In genomic region chr20:53594068-53595017, GRCh38 we compare ENCODE assay signal across 1 cellular context.
A peak's percentile ranks its signal among the peaks of the same experiment; 100 is the strongest.
TF ChIP-seq lines count a peak whose summit lies in the region.

No MANE protein-coding gene starts in this region.

TF ChIP-seq in HepG2, 621 proteins besides CTCF, POLR2A, EP300 and RAD21 (continued from another document and continues in another):
- TF ChIP-seq REL (CRISPR knock-in tag; conservative IDR thresholded peaks at IDR 0.05), result peak; percentile 64; the same call in 1 of the 2 replicates
- peak; percentile 59 for TF ChIP-seq POGZ (CRISPR knock-in tag; IDR thresholded peaks at IDR 0.05)
- no peak for TF ChIP-seq SIN3B (IDR thresholded peaks at IDR 0.05; ENCODE audit: low read length)
- TF ChIP-seq, protein P1, sequence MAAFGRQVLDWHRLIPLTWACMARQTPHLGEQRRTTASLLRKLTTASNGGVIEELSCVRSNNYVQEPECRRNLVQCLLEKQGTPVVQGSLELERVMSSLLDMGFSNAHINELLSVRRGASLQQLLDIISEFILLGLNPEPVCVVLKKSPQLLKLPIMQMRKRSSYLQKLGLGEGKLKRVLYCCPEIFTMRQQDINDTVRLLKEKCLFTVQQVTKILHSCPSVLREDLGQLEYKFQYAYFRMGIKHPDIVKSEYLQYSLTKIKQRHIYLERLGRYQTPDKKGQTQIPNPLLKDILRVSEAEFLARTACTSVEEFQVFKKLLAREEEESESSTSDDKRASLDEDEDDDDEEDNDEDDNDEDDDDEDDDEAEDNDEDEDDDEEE (CRISPR knock-in tag; IDR thresholded peaks at IDR 0.05), result peak; percentile 50; the same call in 1 of the 2 replicates
- peak; percentile 60; the same call in 1 of the 2 replicates for TF ChIP-seq TAF1 (CRISPR knock-in tag; IDR thresholded peaks at IDR 0.05)
- TF ChIP-seq ZFYVE20 (CRISPR knock-in tag; IDR thresholded peaks at IDR 0.05; ENCODE audit: borderline replicate concordance, low read depth), result no peak
- peak; percentile 39; the same call in 1 of the 2 replicates for TF ChIP-seq TSC22D2 (CRISPR knock-in tag; IDR thresholded peaks at IDR 0.05; ENCODE audit: borderline replicate concordance)
- peak; percentile 37 for TF ChIP-seq TFDP1 (CRISPR knock-in tag; IDR thresholded peaks at IDR 0.05; ENCODE audit: borderline replicate concordance)
- TF ChIP-seq ZBED4 (CRISPR knock-in tag; IDR thresholded peaks at IDR 0.05; ENCODE audit: borderline replicate concordance), result peak; percentile 36; the same call in 1 of the 2 replicates
- 0 out of 2 replicates have a peak, but pooled peaks have one; percentile 30 for TF ChIP-seq ATF7-NPFF (CRISPR knock-in tag; IDR thresholded peaks at IDR 0.05; ENCODE audit: low read depth)
- TF ChIP-seq MTA3 (CRISPR knock-in tag; IDR thresholded peaks at IDR 0.05), result no peak
- TF ChIP-seq HOXA3 (CRISPR knock-in tag; IDR thresholded peaks at IDR 0.05), result peak; percentile 67; the same call in 1 of the 2 replicates
- no peak for TF ChIP-seq ZNF883 (CRISPR knock-in tag; IDR thresholded peaks at IDR 0.05; ENCODE audit: not compliant biosample characterization)
- 0 out of 2 replicates have a peak, but pooled peaks have one; percentile 4 for TF ChIP-seq TGIF2 (CRISPR knock-in tag; IDR thresholded peaks at IDR 0.05)
- no peak for TF ChIP-seq ZNF644 (CRISPR knock-in tag; IDR thresholded peaks at IDR 0.05; ENCODE audit: low read depth)
- TF ChIP-seq SIN3A (IDR thresholded peaks at IDR 0.05; ENCODE audit: borderline replicate concordance, low read depth, low read length), result peak; percentile 64; the same call in 1 of the 2 replicates
- TF ChIP-seq ZNF691 (CRISPR knock-in tag; IDR thresholded peaks at IDR 0.05; ENCODE audit: borderline replicate concordance, low read depth), result 0 out of 2 replicates have a peak, but pooled peaks have one; percentile 62
- TF ChIP-seq TRIM22 (IDR thresholded peaks at IDR 0.05), result no peak
- TF ChIP-seq ZNF333 (CRISPR knock-in tag; IDR thresholded peaks at IDR 0.05; ENCODE audit: borderline replicate concordance), result no peak
- 0 out of 2 replicates have a peak, but pooled peaks have one; percentile 28 for TF ChIP-seq ZFP36L2 (CRISPR knock-in tag; IDR thresholded peaks at IDR 0.05)
- TF ChIP-seq ZNF563 (CRISPR knock-in tag; IDR thresholded peaks at IDR 0.05), result no peak
- no peak for TF ChIP-seq ZBTB4 (CRISPR knock-in tag; IDR thresholded peaks at IDR 0.05; ENCODE audit: borderline replicate concordance)
- no peak for TF ChIP-seq PCBP2 (optimal IDR thresholded peaks at IDR 0.05; ENCODE audit: low read depth, low read length, poor library complexity, severe bottlenecking)
- TF ChIP-seq EED (CRISPR knock-in tag; IDR thresholded peaks at IDR 0.05), result no peak
- TF ChIP-seq SRY (CRISPR knock-in tag; IDR thresholded peaks at IDR 0.05), result peak; percentile 70; the same call in 1 of the 2 replicates
- TF ChIP-seq TEAD2 (CRISPR knock-in tag; IDR thresholded peaks at IDR 0.05), result no peak
- no peak for TF ChIP-seq ZSCAN29 (CRISPR knock-in tag; conservative IDR thresholded peaks at IDR 0.05)
- TF ChIP-seq KMT2B (CRISPR knock-in tag; IDR thresholded peaks at IDR 0.05), result no peak
- peak in 1 of 2 experiments; percentile 70; a peak in 1 of 4 replicates for TF ChIP-seq REST (IDR thresholded peaks at IDR 0.05; ENCODE audit: borderline replicate concordance in 1 of 2, low read depth in 1 of 2, low read length in 2 of 2)
- no peak for TF ChIP-seq ZNF780A (CRISPR knock-in tag; IDR thresholded peaks at IDR 0.05)
- TF ChIP-seq HNRNPLL (IDR thresholded peaks at IDR 0.05; ENCODE audit: low read depth, low read length, poor library complexity, severe bottlenecking), result peak; percentile 74
- TF ChIP-seq ZNF136 (CRISPR knock-in tag; IDR thresholded peaks at IDR 0.05; ENCODE audit: low read depth), result no peak
- TF ChIP-seq, protein P2, sequence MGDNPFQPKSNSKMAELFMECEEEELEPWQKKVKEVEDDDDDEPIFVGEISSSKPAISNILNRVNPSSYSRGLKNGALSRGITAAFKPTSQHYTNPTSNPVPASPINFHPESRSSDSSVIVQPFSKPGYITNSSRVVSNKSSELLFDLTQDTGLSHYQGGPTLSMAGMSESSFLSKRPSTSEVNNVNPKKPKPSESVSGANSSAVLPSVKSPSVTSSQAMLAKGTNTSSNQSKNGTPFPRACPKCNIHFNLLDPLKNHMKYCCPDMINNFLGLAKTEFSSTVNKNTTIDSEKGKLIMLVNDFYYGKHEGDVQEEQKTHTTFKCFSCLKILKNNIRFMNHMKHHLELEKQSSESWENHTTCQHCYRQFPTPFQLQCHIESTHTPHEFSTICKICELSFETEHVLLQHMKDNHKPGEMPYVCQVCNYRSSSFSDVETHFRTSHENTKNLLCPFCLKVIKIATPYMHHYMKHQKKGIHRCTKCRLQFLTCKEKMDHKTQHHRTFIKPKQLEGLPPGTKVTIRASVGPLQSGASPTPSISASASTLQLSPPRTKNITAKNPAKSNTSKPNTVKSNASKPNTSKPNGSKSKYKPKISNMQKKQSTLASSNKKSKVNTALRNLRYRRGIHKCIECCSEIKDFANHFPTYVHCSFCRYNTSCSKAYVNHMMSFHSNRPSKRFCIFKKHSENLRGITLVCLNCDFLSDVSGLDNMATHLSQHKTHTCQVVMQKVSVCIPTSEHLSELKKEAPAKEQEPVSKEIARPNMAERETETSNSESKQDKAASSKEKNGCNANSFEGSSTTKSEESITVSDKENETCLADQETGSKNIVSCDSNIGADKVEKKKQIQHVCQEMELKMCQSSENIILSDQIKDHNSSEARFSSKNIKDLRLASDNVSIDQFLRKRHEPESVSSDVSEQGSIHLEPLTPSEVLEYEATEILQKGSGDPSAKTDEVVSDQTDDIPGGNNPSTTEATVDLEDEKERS (CRISPR knock-in tag; IDR thresholded peaks at IDR 0.05), result no peak
- TF ChIP-seq ZFP41 (CRISPR knock-in tag; IDR thresholded peaks at IDR 0.05; ENCODE audit: borderline replicate concordance), result no peak
- no peak for TF ChIP-seq ZNF33B (CRISPR knock-in tag; IDR thresholded peaks at IDR 0.05)
- TF ChIP-seq ZNF816 (CRISPR knock-in tag; IDR thresholded peaks at IDR 0.05; ENCODE audit: borderline replicate concordance), result peak; percentile 77; the same call in 1 of the 2 replicates
- no peak for TF ChIP-seq RFX5 (IDR thresholded peaks at IDR 0.05; ENCODE audit: low read depth, low read length)
- TF ChIP-seq, protein P3, sequence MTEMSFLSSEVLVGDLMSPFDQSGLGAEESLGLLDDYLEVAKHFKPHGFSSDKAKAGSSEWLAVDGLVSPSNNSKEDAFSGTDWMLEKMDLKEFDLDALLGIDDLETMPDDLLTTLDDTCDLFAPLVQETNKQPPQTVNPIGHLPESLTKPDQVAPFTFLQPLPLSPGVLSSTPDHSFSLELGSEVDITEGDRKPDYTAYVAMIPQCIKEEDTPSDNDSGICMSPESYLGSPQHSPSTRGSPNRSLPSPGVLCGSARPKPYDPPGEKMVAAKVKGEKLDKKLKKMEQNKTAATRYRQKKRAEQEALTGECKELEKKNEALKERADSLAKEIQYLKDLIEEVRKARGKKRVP (CRISPR knock-in tag; IDR thresholded peaks at IDR 0.05), result peak in 1 of 2 experiments; percentile 50; a peak in 2 of 4 replicates
- no peak for TF ChIP-seq ZNF570 (CRISPR knock-in tag; IDR thresholded peaks at IDR 0.05; ENCODE audit: borderline replicate concordance)
- TF ChIP-seq CREM (IDR thresholded peaks at IDR 0.05), result peak; percentile 38; the same call in 1 of the 2 replicates
- TF ChIP-seq CREM (CRISPR knock-in tag; IDR thresholded peaks at IDR 0.05), result no peak
- 0 out of 2 replicates have a peak, but pooled peaks have one; percentile 24 for TF ChIP-seq ADNP (CRISPR knock-in tag; IDR thresholded peaks at IDR 0.05)
- peak; percentile 91 for TF ChIP-seq RBFOX2 (IDR thresholded peaks at IDR 0.05; ENCODE audit: low read depth, low read length)
